In genomic region chr11:85647078-85647477, GRCh38 we compare ENCODE assay signal across 8 cellular contexts. TPM values are rescaled to one million over a fixed set of nuclear protein-coding genes. Genes with fewer than 3 reads are reported as not detected.
A peak's percentile ranks its signal among the peaks of the same experiment; 100 is the strongest.
DNase-seq lines count a peak whose midpoint lies in the region; ATAC-seq lines count a peak whose summit lies in the region.

No MANE protein-coding gene starts in this region.

- 30% methylated on average over 2 of the region's 2 CpGs for WGBS in right cardiac atrium

- peak overlapping the region; percentile 99 for H3K27ac Mint-ChIP-seq in activated CD8-positive, alpha-beta memory T cell treated with anti-CD3 and anti-CD28 coated beads, Interleukin-2, amount 10 ng/mL, durations not matched to agents 7 days and 5 days
- H3K27ac Mint-ChIP-seq in T-helper 17 cell, result peak overlapping the region; percentile 96

- peaks cover 9% of the 10 kb centered on the region for H3K36me3 Mint-ChIP-seq in activated CD8-positive, alpha-beta memory T cell treated with anti-CD3 and anti-CD28 coated beads, Interleukin-2, amount 10 ng/mL, durations not matched to agents 7 days and 5 days
- peaks cover 4% of the 10 kb centered on the region for H3K36me3 Mint-ChIP-seq in T-helper 17 cell (ENCODE audit: low read depth)

- H3K4me3 ChIP-seq in right cardiac atrium (ENCODE audit: low read length) (peak overlapping the region; percentile 93), stomach smooth muscle (ENCODE audit: low read length in 2 of 2) (peak overlapping the region; percentile 88 to 92)

- H3K4me3 Mint-ChIP-seq in activated CD8-positive, alpha-beta memory T cell treated with anti-CD3 and anti-CD28 coated beads, Interleukin-2, amount 10 ng/mL, durations not matched to agents 7 days and 5 days, result peak overlapping the region; percentile 100
- peak overlapping the region; percentile 97 for H3K4me3 Mint-ChIP-seq in T-helper 17 cell

- H3K9me3 ChIP-seq in T-helper 17 cell (ENCODE audit: control insufficient read depth, low read length, poor library complexity, severe bottlenecking) (no peaks in the 10 kb centered on the region), right cardiac atrium (ENCODE audit: control insufficient read depth, low read length) (no peaks in the 10 kb centered on the region), stomach smooth muscle (ENCODE audit: control insufficient read depth in 2 of 2, low read length in 2 of 2) (no peaks in the 10 kb centered on the region)

- CTCF ChIA-PET in activated CD8-positive, alpha-beta memory T cell treated with anti-CD3 and anti-CD28 coated beads, Interleukin-2, amount 10 ng/mL, durations not matched to agents 7 days and 5 days (lab: Charles Lee), result interaction anchor here (0.6 to 2.3 kb wide), 11 partner anchors 10 to 208 kb away, joined by 3 to 11 read pairs (median 4); partner anchors contain the start of genes CCDC83, CREBZF and DLG2

- no peaks in the 10 kb centered on the region for H3K9me3 Mint-ChIP-seq in activated CD8-positive, alpha-beta memory T cell treated with anti-CD3 and anti-CD28 coated beads, Interleukin-2, amount 10 ng/mL, durations not matched to agents 7 days and 5 days (ENCODE audit: low read depth)

- H3K27ac ChIP-seq in right cardiac atrium (ENCODE audit: low read length) (peak overlapping the region; percentile 92), stomach smooth muscle (ENCODE audit: low read length) (peak overlapping the region; percentile 76)

- H3K9ac ChIP-seq in stomach smooth muscle (ENCODE audit: low read length in 2 of 2), result peak overlapping the region; percentile 66 to 93

- ATAC-seq in activated CD8-positive, alpha-beta memory T cell treated with anti-CD3 and anti-CD28 coated beads, Interleukin-2, amount 10 ng/mL, durations not matched to agents 7 days and 5 days, result no peak
- ATAC-seq in T-helper 17 cell (no peak), right cardiac atrium (no peak), HG03571 (IDR thresholded peaks at IDR 0.05; ENCODE audit: unreplicated experiment) (no peak)

- H3K4me1 ChIP-seq in right cardiac atrium (ENCODE audit: control insufficient read depth, insufficient read depth, low read length) (peaks cover 1% of the 10 kb centered on the region), stomach smooth muscle (ENCODE audit: control insufficient read depth, insufficient read depth, low read length) (peaks cover 7% of the 10 kb centered on the region)

- no peak for DNase-seq in activated CD8-positive, alpha-beta memory T cell treated with anti-CD3 and anti-CD28 coated beads, Interleukin-2, amount 10 ng/mL, durations not matched to agents 7 days and 5 days
- DNase-seq in activated CD8-positive, alpha-beta memory T cell treated with anti-CD3 and anti-CD28 coated beads, Interleukin-2, amount 50 U/mL, for 4 hours, result no peak
- DNase-seq in T-helper 17 cell (no peak), right cardiac atrium (no peak), SKM-1 treated with dmso at 0.1 percent for 144 hours (lab: John Stamatoyannopoulos, UW; ENCODE audit: unreplicated experiment) (no peak), NAMALWA (ENCODE audit: low spot score) (no peak)

- H3K27me3 Mint-ChIP-seq in activated CD8-positive, alpha-beta memory T cell treated with anti-CD3 and anti-CD28 coated beads, Interleukin-2, amount 10 ng/mL, durations not matched to agents 7 days and 5 days, result peaks cover 32% of the 10 kb centered on the region
- H3K27me3 Mint-ChIP-seq in T-helper 17 cell, result peaks cover 11% of the 10 kb centered on the region

- intact Hi-C loops in right cardiac atrium (cut with DNase I), result no loop called here

- no peaks in the 10 kb centered on the region for H3K36me3 ChIP-seq in stomach smooth muscle (ENCODE audit: control insufficient read depth in 2 of 2, insufficient read depth in 2 of 2, low read length in 2 of 2)

- H3K27me3 ChIP-seq in right cardiac atrium (ENCODE audit: control insufficient read depth, insufficient read depth) (no peaks in the 10 kb centered on the region), stomach smooth muscle (ENCODE audit: control insufficient read depth in 1 of 2, insufficient read depth in 2 of 2, low read length in 2 of 2) (no peaks in the 10 kb centered on the region)

- peaks cover 33% of the 10 kb centered on the region for H3K4me1 Mint-ChIP-seq in activated CD8-positive, alpha-beta memory T cell treated with anti-CD3 and anti-CD28 coated beads, Interleukin-2, amount 10 ng/mL, durations not matched to agents 7 days and 5 days
- peaks cover 15% of the 10 kb centered on the region for H3K4me1 Mint-ChIP-seq in T-helper 17 cell

RNA-seq across cellular contexts. Expression of gene TMEM126A, which starts 0.7 kb away (rescaled TPM):
- total RNA-seq in activated CD8-positive, alpha-beta memory T cell treated with anti-CD3 and anti-CD28 coated beads, Interleukin-2, amount 10 ng/mL, durations not matched to agents 7 days and 5 days, result 10 to 100 TPM; 28.4 to 39.0 TPM
- total RNA-seq in T-helper 17 cell, result 10 to 100 TPM; 19.6 to 21.1 TPM
- total RNA-seq in right cardiac atrium, result 10 to 100 TPM; 48.4 to 65.6 (median 58.1) TPM
- polyA plus RNA-seq in right cardiac atrium, result 140 TPM

RNA-seq across cellular contexts. Expression of gene CREBZF, which starts 17.9 kb away (rescaled TPM):
- 10 to 100 TPM; 61.0 to 72.3 TPM for total RNA-seq in activated CD8-positive, alpha-beta memory T cell treated with anti-CD3 and anti-CD28 coated beads, Interleukin-2, amount 10 ng/mL, durations not matched to agents 7 days and 5 days
- total RNA-seq in T-helper 17 cell (10 to 100 TPM; 46.6 to 50.5 TPM), right cardiac atrium (10 to 100 TPM; 16.1 to 19.9 (median 18.2) TPM)
- 17.0 TPM for polyA plus RNA-seq in right cardiac atrium

RNA-seq across cellular contexts. Expression of gene TMEM126B, which starts 18.7 kb away (rescaled TPM):
- 10 to 100 TPM; 49.3 to 63.1 TPM for total RNA-seq in activated CD8-positive, alpha-beta memory T cell treated with anti-CD3 and anti-CD28 coated beads, Interleukin-2, amount 10 ng/mL, durations not matched to agents 7 days and 5 days
- 10 to 100 TPM; 24.5 to 25.4 TPM for total RNA-seq in T-helper 17 cell
- total RNA-seq in right cardiac atrium, result 10 to 100 TPM; 46.7 to 67.7 (median 54.8) TPM
- 106 TPM for polyA plus RNA-seq in right cardiac atrium

RNA-seq across cellular contexts. Expression of gene DLG2, which starts 19.9 kb away (rescaled TPM):
- 1 to 10 TPM; 1.4 to 2.1 TPM for total RNA-seq in activated CD8-positive, alpha-beta memory T cell treated with anti-CD3 and anti-CD28 coated beads, Interleukin-2, amount 10 ng/mL, durations not matched to agents 7 days and 5 days
- total RNA-seq in T-helper 17 cell, result 1 to 10 TPM; 1.0 to 2.2 TPM
- total RNA-seq in right cardiac atrium, result 10 to 100 TPM in 1 of 4 donors, 1 to 10 TPM in 3; 8.0 to 10.5 (median 9.6) TPM
- polyA plus RNA-seq in right cardiac atrium, result 2.3 TPM

RNA-seq across cellular contexts. Expression of gene CCDC89, which starts 38.9 kb away (rescaled TPM):
- under 1 TPM; 0.73 to 0.76 TPM for total RNA-seq in activated CD8-positive, alpha-beta memory T cell treated with anti-CD3 and anti-CD28 coated beads, Interleukin-2, amount 10 ng/mL, durations not matched to agents 7 days and 5 days
- total RNA-seq in T-helper 17 cell (under 1 TPM; 0.27 to 0.47 TPM), right cardiac atrium (1 to 10 TPM in 1 of 4 donors, under 1 TPM in 3; 0.42 to 1.0 (median 0.75) TPM)
- 0.52 TPM for polyA plus RNA-seq in right cardiac atrium
